1 cellular context compared by ENCODE assay signal in the genomic region with DNA sequence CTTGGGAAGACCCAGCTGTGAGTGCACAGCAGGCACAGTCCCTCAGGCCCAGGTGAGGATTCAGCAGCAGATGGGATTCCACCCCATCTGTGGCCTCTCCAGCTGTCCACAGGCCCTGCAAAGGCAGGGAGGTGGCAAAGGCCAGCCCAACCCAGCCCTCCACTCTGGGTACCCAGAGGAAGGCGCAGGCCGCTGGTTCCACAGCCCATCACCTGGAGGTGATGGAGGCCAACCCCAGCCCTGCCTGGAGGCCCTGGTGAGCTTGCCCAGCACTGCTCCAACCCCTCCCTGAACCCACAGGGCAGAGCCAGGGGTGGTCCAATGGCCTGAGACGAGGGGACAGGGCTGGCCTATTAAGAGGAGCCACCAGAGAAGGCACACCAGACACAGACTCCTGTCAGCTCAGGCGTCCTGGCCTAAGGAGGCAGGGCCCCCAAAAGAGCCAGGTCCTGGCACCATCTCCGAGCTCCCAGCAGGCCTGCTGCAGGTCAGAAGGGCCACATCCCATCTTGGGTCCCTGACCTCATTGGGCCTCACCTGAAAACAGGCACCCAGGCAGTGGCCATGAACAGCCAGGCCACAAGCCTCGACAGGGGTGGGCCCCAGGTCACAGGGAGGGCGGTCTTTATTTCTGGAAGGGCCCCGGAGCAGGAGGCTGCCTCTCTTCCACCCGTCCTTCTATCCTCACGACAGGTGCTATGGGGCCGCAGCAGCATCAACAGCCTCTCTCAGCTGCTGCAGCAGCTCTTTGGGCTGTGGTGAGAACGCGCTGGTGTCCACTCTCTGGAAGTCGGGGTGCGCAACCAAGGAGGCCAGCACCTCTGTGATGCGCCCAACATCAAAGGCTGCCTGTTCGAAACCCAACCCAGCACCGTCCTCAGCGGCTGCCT.
TF ChIP-seq lines count a peak whose summit lies in the region.

No MANE protein-coding gene starts in this region.

TF ChIP-seq in HepG2, 621 proteins besides CTCF, POLR2A, EP300 and RAD21:
- TF ChIP-seq ZC3H13 (CRISPR knock-in tag; IDR thresholded peaks at IDR 0.05), result 0 out of 2 replicates have a peak, but pooled peaks have one; percentile 52
- TF ChIP-seq POLR2G (IDR thresholded peaks at IDR 0.05; ENCODE audit: low read depth, low read length), result peak; percentile 39; the same call in 1 of the 2 replicates
- TF ChIP-seq RBFOX2 (IDR thresholded peaks at IDR 0.05; ENCODE audit: low read depth, low read length), result peak; percentile 47
- TF ChIP-seq, protein P1, sequence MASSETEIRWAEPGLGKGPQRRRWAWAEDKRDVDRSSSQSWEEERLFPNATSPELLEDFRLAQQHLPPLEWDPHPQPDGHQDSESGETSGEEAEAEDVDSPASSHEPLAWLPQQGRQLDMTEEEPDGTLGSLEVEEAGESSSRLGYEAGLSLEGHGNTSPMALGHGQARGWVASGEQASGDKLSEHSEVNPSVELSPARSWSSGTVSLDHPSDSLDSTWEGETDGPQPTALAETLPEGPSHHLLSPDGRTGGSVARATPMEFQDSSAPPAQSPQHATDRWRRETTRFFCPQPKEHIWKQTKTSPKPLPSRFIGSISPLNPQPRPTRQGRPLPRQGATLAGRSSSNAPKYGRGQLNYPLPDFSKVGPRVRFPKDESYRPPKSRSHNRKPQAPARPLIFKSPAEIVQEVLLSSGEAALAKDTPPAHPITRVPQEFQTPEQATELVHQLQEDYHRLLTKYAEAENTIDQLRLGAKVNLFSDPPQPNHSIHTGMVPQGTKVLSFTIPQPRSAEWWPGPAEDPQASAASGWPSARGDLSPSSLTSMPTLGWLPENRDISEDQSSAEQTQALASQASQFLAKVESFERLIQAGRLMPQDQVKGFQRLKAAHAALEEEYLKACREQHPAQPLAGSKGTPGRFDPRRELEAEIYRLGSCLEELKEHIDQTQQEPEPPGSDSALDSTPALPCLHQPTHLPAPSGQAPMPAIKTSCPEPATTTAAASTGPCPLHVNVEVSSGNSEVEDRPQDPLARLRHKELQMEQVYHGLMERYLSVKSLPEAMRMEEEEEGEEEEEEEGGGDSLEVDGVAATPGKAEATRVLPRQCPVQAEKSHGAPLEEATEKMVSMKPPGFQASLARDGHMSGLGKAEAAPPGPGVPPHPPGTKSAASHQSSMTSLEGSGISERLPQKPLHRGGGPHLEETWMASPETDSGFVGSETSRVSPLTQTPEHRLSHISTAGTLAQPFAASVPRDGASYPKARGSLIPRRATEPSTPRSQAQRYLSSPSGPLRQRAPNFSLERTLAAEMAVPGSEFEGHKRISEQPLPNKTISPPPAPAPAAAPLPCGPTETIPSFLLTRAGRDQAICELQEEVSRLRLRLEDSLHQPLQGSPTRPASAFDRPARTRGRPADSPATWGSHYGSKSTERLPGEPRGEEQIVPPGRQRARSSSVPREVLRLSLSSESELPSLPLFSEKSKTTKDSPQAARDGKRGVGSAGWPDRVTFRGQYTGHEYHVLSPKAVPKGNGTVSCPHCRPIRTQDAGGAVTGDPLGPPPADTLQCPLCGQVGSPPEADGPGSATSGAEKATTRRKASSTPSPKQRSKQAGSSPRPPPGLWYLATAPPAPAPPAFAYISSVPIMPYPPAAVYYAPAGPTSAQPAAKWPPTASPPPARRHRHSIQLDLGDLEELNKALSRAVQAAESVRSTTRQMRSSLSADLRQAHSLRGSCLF (CRISPR knock-in tag; IDR thresholded peaks at IDR 0.05; ENCODE audit: borderline replicate concordance), result no peak
- TF ChIP-seq AGO2 (optimal IDR thresholded peaks at IDR 0.05; ENCODE audit: low read depth, low read length), result peak; percentile 68
TF ChIP-seq in HepG2: peak in this region for 4.
